In genomic region chrY:2887955-2888354, GRCh38 we compare ENCODE assay signal across 11 cellular contexts. TPM values are rescaled to one million over a fixed set of nuclear protein-coding genes. Genes with fewer than 3 reads are reported as not detected.
A peak's percentile ranks its signal among the peaks of the same experiment; 100 is the strongest.
DNase-seq lines count a peak whose midpoint lies in the region; ATAC-seq and TF ChIP-seq lines count a peak whose summit lies in the region.
"Had no signal": no experiment of that assay in that cellular context is flagged by ENCODE, and none has a peak within 500 bp of the region (broad histone marks: within the 10 kb centered on the region; RNA-seq: fewer than 3 reads in every experiment).

No MANE protein-coding gene starts in this region.

- H3K9me3 ChIP-seq in DOHH2 (ENCODE audit: control insufficient read depth, insufficient read depth, low read length) (no peaks in the 10 kb centered on the region), OCI-LY7 (ENCODE audit: low read length) (no peaks in the 10 kb centered on the region), transverse colon (no peaks in the 10 kb centered on the region)
- H3K9me3 ChIP-seq: neutrophil had no signal

- H3K4me1 ChIP-seq in DOHH2 (ENCODE audit: control insufficient read depth, low read length) (peaks cover 14% of the 10 kb centered on the region), OCI-LY7 (ENCODE audit: insufficient read depth, low read length, poor library complexity, severe bottlenecking) (peaks cover 9% of the 10 kb centered on the region), transverse colon (no peaks in the 10 kb centered on the region)

- DNase-seq in Jurkat, Clone E6-1 (ENCODE audit: low read depth, low spot score) = peak; percentile 57
- DNase-seq in OCI-LY7 (ENCODE audit: low spot score) (no peak), transverse colon (no peak), hippocampal formation (lab: John Stamatoyannopoulos, UW) (no peak), posterior cingulate gyrus (no peak)
- DNase-seq: NCI-H526 had no signal

- H3K4me3 ChIP-seq in DOHH2 (ENCODE audit: low read length) (no peak overlapping the region), OCI-LY7 (ENCODE audit: low read depth, low read length, poor library complexity, severe bottlenecking) (no peak overlapping the region), transverse colon (no peak overlapping the region)
- peak overlapping the region; percentile 40 for H3K4me3 ChIP-seq in Jurkat, Clone E6-1 (ENCODE audit: low read length)

- in situ Hi-C loops in transverse colon (cut with MboI; ENCODE audit: low pct_ligation_motif_present in 1 of 4, low pct_unique_long_range_greater_than_20kb in 1 of 4, low sequenced_read_pairs in 3 of 4) = no loop called here

- no peak overlapping the region for H2AFZ ChIP-seq in OCI-LY7 (ENCODE audit: low read length)

- no peaks in the 10 kb centered on the region for H3F3A ChIP-seq in DOHH2 (ENCODE audit: control insufficient read depth, insufficient read depth)

- TF ChIP-seq CTCF in DOHH2 (IDR thresholded peaks at IDR 0.05; ENCODE audit: low read depth, low read length, poor library complexity, severe bottlenecking) = no peak
- no peak for TF ChIP-seq CTCF in OCI-LY7 (conservative IDR thresholded peaks at IDR 0.05; ENCODE audit: low read length)
- no peak for TF ChIP-seq CTCF in transverse colon (IDR thresholded peaks at IDR 0.05)

- H4K20me1 ChIP-seq in DOHH2 (ENCODE audit: control insufficient read depth, insufficient read depth, low read depth, low read length) (no peaks in the 10 kb centered on the region), OCI-LY7 (ENCODE audit: insufficient read depth, low read length) (no peaks in the 10 kb centered on the region)

- no peak for TF ChIP-seq EP300 in transverse colon (IDR thresholded peaks at IDR 0.05; ENCODE audit: low read depth)

- H3K79me2 ChIP-seq in DOHH2 (ENCODE audit: control insufficient read depth, low read length) (no peaks in the 10 kb centered on the region), OCI-LY7 (ENCODE audit: insufficient read depth, low read depth, low read length) (no peaks in the 10 kb centered on the region)

- no CpG with 5 or more reads among the region's 3 CpGs for WGBS in transverse colon (ENCODE audit: low coverage in 1 of 2), 2 donors

- H3K27me3 ChIP-seq in DOHH2 (ENCODE audit: control insufficient read depth, low read length) (no peaks in the 10 kb centered on the region), transverse colon (no peaks in the 10 kb centered on the region)
- H3K27me3 ChIP-seq: neutrophil had no signal

- H3K4me1 Mint-ChIP-seq in dendritic cell treated with granulocyte-macrophage colony-stimulating factor and Interleukin-4, amounts not matched to agents 40 ng/mL and 50 ng/mL, for 4 days (ENCODE audit: low read depth) = peaks cover 23% of the 10 kb centered on the region
- H3K4me1 Mint-ChIP-seq: IgD-negative memory B cell had no signal

- no peaks in the 10 kb centered on the region for H3K9me3 Mint-ChIP-seq in dendritic cell treated with granulocyte-macrophage colony-stimulating factor and Interleukin-4, amounts not matched to agents 40 ng/mL and 50 ng/mL, for 4 days
- H3K9me3 Mint-ChIP-seq: IgD-negative memory B cell had no signal

- ATAC-seq in GM21390 (IDR thresholded peaks at IDR 0.05; ENCODE audit: unreplicated experiment) = peak; percentile 82

- H3K36me3 ChIP-seq in DOHH2 (ENCODE audit: control insufficient read depth, low read length) (no peaks in the 10 kb centered on the region), OCI-LY7 (ENCODE audit: insufficient read depth, low read length) (no peaks in the 10 kb centered on the region), transverse colon (no peaks in the 10 kb centered on the region)
- H3K36me3 ChIP-seq: neutrophil had no signal

- H3K9me2 ChIP-seq in DOHH2 (replicated peaks; ENCODE audit: control insufficient read depth, low read length) (no peaks in the 10 kb centered on the region), OCI-LY7 (ENCODE audit: insufficient read depth, low read length) (no peaks in the 10 kb centered on the region)

- TF ChIP-seq POLR2A in transverse colon (IDR thresholded peaks at IDR 0.05) = no peak

- no peak overlapping the region for H3K4me3 Mint-ChIP-seq in dendritic cell treated with granulocyte-macrophage colony-stimulating factor and Interleukin-4, amounts not matched to agents 40 ng/mL and 50 ng/mL, for 4 days
- H3K4me3 Mint-ChIP-seq: IgD-negative memory B cell had no signal

- no TSS peak for BruUV-seq in OCI-LY7 (replicated peaks; lab: Mats Ljungman, UMichigan)

- CTCF ChIA-PET in OCI-LY7 (lab: Charles Lee; ENCODE audit: unreplicated experiment) = no interaction called here

- peak overlapping the region; percentile 36; the same call in 1 of the 2 replicates for H3K4me2 ChIP-seq in DOHH2 (ENCODE audit: low read length)
- no peak overlapping the region for H3K4me2 ChIP-seq in OCI-LY7 (ENCODE audit: low read length)

- H3K27ac ChIP-seq in DOHH2 (ENCODE audit: low read depth, low read length) = no peak overlapping the region
- H3K27ac ChIP-seq in OCI-LY7 (ENCODE audit: low read depth, low read length, poor library complexity, severe bottlenecking) = no peak overlapping the region
- H3K27ac ChIP-seq in transverse colon = no peak overlapping the region
- H3K27ac ChIP-seq: neutrophil had no signal

- intact Hi-C loops in dendritic cell treated with granulocyte-macrophage colony-stimulating factor and Interleukin-4, amounts not matched to agents 40 ng/mL and 50 ng/mL, for 4 days (cut with micrococcal nuclease) = no loop called here
- intact Hi-C loops in OCI-LY7 (cut with micrococcal nuclease; ENCODE audit: unreplicated experiment) = no loop called here
- intact Hi-C loops in transverse colon (cut with DNase I; ENCODE audit: low total_unique reads) = no loop called here
- intact Hi-C loops in posterior cingulate gyrus (cut with DNase I) = no loop called here

- H3K27me3 Mint-ChIP-seq in dendritic cell treated with granulocyte-macrophage colony-stimulating factor and Interleukin-4, amounts not matched to agents 40 ng/mL and 50 ng/mL, for 4 days = no peaks in the 10 kb centered on the region
- H3K27me3 Mint-ChIP-seq: IgD-negative memory B cell had no signal

- H3K36me3 Mint-ChIP-seq in dendritic cell treated with granulocyte-macrophage colony-stimulating factor and Interleukin-4, amounts not matched to agents 40 ng/mL and 50 ng/mL, for 4 days (ENCODE audit: low read depth) = no peaks in the 10 kb centered on the region
- H3K36me3 Mint-ChIP-seq: IgD-negative memory B cell had no signal

- POLR2A ChIA-PET in OCI-LY7 (lab: Charles Lee) = no interaction called here

- H3K27ac Mint-ChIP-seq in dendritic cell treated with granulocyte-macrophage colony-stimulating factor and Interleukin-4, amounts not matched to agents 40 ng/mL and 50 ng/mL, for 4 days = peak overlapping the region; percentile 28
- H3K27ac Mint-ChIP-seq: IgD-negative memory B cell had no signal

RNA-seq across cellular contexts. Expression of gene RPS4Y1, which starts 46.6 kb away (rescaled TPM):
- polyA plus RNA-seq in Jurkat, Clone E6-1 (2012; ENCODE audit: insufficient read depth, insufficient read length) = not detected
- total RNA-seq in OCI-LY7 (2014; rRNA removed; shearing (Covaris generic)) = 196 and 211 TPM in 2 replicates
- total RNA-seq in OCI-LY7 (2022) (265 and 283 TPM in 2 replicates), transverse colon (100 to 1,000 TPM in 2 of 4 donors, not detected in 2; 125 to 177 TPM)
- polyA plus RNA-seq: IgD-negative memory B cell had no signal

RNA-seq across cellular contexts. Expression of gene ZFY, which starts 47.2 kb away (rescaled TPM):
- polyA plus RNA-seq in Jurkat, Clone E6-1 (2012; ENCODE audit: insufficient read depth, insufficient read length) = not detected
- 10.7 and 20.5 TPM in 2 replicates for total RNA-seq in OCI-LY7 (2014; rRNA removed; shearing (Covaris generic))
- 16.5 and 22.9 TPM in 2 replicates for total RNA-seq in OCI-LY7 (2022)
- total RNA-seq in transverse colon = 10 to 100 TPM in 2 of 4 donors, not detected in 2; 12.7 to 15.8 TPM
- polyA plus RNA-seq: IgD-negative memory B cell had no signal
